22 cellular contexts compared by ENCODE assay signal in the genomic region with DNA sequence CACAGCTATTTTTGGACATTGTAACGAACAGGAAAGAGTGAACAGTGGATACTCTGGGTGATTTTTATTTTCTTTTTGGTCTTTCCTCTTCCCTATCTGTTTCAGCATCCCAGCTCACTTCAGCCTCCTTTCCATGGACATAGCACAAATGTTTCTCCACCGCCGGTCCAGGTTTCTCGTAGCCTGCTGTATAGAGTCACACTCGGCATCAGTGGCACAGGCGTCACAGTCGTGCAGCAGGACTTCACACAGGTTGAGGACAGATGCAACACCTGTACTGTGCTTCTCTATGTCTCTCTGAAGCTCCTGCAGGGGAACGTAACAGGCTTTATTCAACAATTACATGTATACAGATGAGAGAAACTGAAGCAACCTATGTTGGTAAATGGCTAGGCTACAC.
"Had no signal": no experiment of that assay in that cellular context is flagged by ENCODE, and none has a peak within 500 bp of the region (broad histone marks: within the 10 kb centered on the region; RNA-seq: fewer than 3 reads in every experiment).

No MANE protein-coding gene starts in this region.

- ATAC-seq: left cardiac atrium had no signal

- DNase-seq: activated B cell treated with CpG ODN at 0.5 μM for 24 hours; activated CD4-positive, alpha-beta memory T cell treated with anti-CD3 and anti-CD28 coated beads for 36 hours; activated CD4-positive, alpha-beta T cell treated with anti-CD3 and anti-CD28 coated beads for 4 hours; activated gamma-delta T cell treated with Interleukin-2 at 50 U/mL for 16 hours; activated naive CD8-positive, alpha-beta T cell treated with anti-CD3 and anti-CD28 coated beads, Interleukin-2, amount 10 ng/mL, durations not matched to agents 7 days and 5 days; amniotic stem cell; cerebellar nuclear complex; esophagus squamous epithelium; heart left ventricle; islet precursor cell; left cardiac atrium; midbrain; posterior cingulate gyrus; retina; sigmoid colon; stimulated activated CD4-positive, alpha-beta T cell treated with anti-CD3 and anti-CD28 coated beads, Interleukin-4, amount 100 ng/mL, for 1 hour; stimulated activated naive CD4-positive, alpha-beta T cell; testis had no signal

- H3K36me3 ChIP-seq: neural progenitor cell had no signal

- H3K27ac ChIP-seq: coronary artery, esophagus squamous epithelium, neural progenitor cell, sigmoid colon, testis, vagina had no signal

- H3K4me1 Mint-ChIP-seq: neural progenitor cell had no signal

- H2AFZ ChIP-seq: neural progenitor cell had no signal

- H3K4me2 ChIP-seq: neural progenitor cell had no signal

- H3K27me3 ChIP-seq: esophagus squamous epithelium, heart left ventricle, neural progenitor cell, sigmoid colon, testis, vagina had no signal

- H3K9me3 ChIP-seq: esophagus squamous epithelium, heart left ventricle, sigmoid colon, testis, vagina had no signal

- H3K9ac ChIP-seq: neural progenitor cell had no signal

- H3K4me1 ChIP-seq: esophagus squamous epithelium, neural progenitor cell, sigmoid colon, testis, vagina had no signal

- H3K4me3 ChIP-seq: coronary artery, esophagus squamous epithelium, heart left ventricle, neural progenitor cell, sigmoid colon, testis, vagina had no signal

- H3K27me3 Mint-ChIP-seq: activated B cell treated with CpG ODN at 0.5 μM for 24 hours; activated CD4-positive, alpha-beta memory T cell treated with anti-CD3 and anti-CD28 coated beads for 36 hours; activated naive CD8-positive, alpha-beta T cell treated with anti-CD3 and anti-CD28 coated beads, Interleukin-2, amount 10 ng/mL, durations not matched to agents 7 days and 5 days; type B pancreatic cell had no signal

- H3K27ac Mint-ChIP-seq: activated CD4-positive, alpha-beta memory T cell treated with anti-CD3 and anti-CD28 coated beads for 36 hours; activated naive CD8-positive, alpha-beta T cell treated with anti-CD3 and anti-CD28 coated beads, Interleukin-2, amount 10 ng/mL, durations not matched to agents 7 days and 5 days; neural progenitor cell; type B pancreatic cell had no signal

- H3K9me3 Mint-ChIP-seq: activated B cell treated with CpG ODN at 0.5 μM for 24 hours; activated CD4-positive, alpha-beta memory T cell treated with anti-CD3 and anti-CD28 coated beads for 36 hours; activated naive CD8-positive, alpha-beta T cell treated with anti-CD3 and anti-CD28 coated beads, Interleukin-2, amount 10 ng/mL, durations not matched to agents 7 days and 5 days; neural progenitor cell; type B pancreatic cell had no signal

- H3K4me3 Mint-ChIP-seq: activated B cell treated with CpG ODN at 0.5 μM for 24 hours; activated CD4-positive, alpha-beta memory T cell treated with anti-CD3 and anti-CD28 coated beads for 36 hours; activated naive CD8-positive, alpha-beta T cell treated with anti-CD3 and anti-CD28 coated beads, Interleukin-2, amount 10 ng/mL, durations not matched to agents 7 days and 5 days; neural progenitor cell; type B pancreatic cell had no signal
